In genomic region chr19:10562609-10563008, GRCh38 we compare ENCODE assay signal across 16 cellular contexts. TPM values are rescaled to one million over a fixed set of nuclear protein-coding genes. Genes with fewer than 3 reads are reported as not detected.
DNase-seq lines count a peak whose midpoint lies in the region; ATAC-seq, FAIRE-seq and TF ChIP-seq lines count a peak whose summit lies in the region.
"Had no signal": no experiment of that assay in that cellular context is flagged by ENCODE, and none has a peak within 500 bp of the region (broad histone marks: within the 10 kb centered on the region; RNA-seq: fewer than 3 reads in every experiment).

No MANE protein-coding gene starts in this region.

- RAD21 ChIA-PET in HCT116 (lab: Charles Lee; ENCODE audit: low non-redundant PET in 1 of 2, low total read pairs in 2 of 2, uncharacterized antibody in 2 of 2, unreplicated experiment in 2 of 2), result no interaction called here

- ATAC-seq in HCT116, result no peak
- no peak for ATAC-seq in K562

- peaks cover 3% of the 10 kb centered on the region for H3K9me1 ChIP-seq in K562 (ENCODE audit: control insufficient read depth, insufficient read depth, low read length)

- no peak for TF ChIP-seq EP300 in K562 (IDR thresholded peaks at IDR 0.05; ENCODE audit: low read length)

- no peak overlapping the region; a peak in 2 of 22 replicates for H3K4me2 ChIP-seq in BLaER1 treated with 17β-estradiol and CSF1 and Interleukin-3, amounts not matched to agents 10 nM and 100 nM
- no peak overlapping the region for H3K4me2 ChIP-seq in HCT116 (ENCODE audit: low read length)
- H3K4me2 ChIP-seq in K562 (ENCODE audit: insufficient read depth, low read length), result no peak overlapping the region
- H3K4me2 ChIP-seq: KMS-11, PC-9 had no signal

- no peak overlapping the region for H2AFZ ChIP-seq in HCT116 (ENCODE audit: low read depth, low read length, poor library complexity, severe bottlenecking)
- no peak overlapping the region for H2AFZ ChIP-seq in K562 (ENCODE audit: low read depth, low read length)
- H2AFZ ChIP-seq: PC-9 had no signal

- H3K4me3 ChIP-seq in BLaER1 treated with 17β-estradiol and CSF1 and Interleukin-3, amounts not matched to agents 10 nM and 100 nM, result no peak overlapping the region
- H3K4me3 ChIP-seq in HCT116 (replicated peaks in 1 of 2; ENCODE audit: low read depth in 1 of 2, low read length in 2 of 2), result no peak overlapping the region
- no peak overlapping the region for H3K4me3 ChIP-seq in K562
- H3K4me3 ChIP-seq: PC-9, SJSA1 had no signal

- POLR2A ChIA-PET in HCT116 (lab: Charles Lee) (no interaction called here), K562 (lab: Yijun Ruan, JAX) (interaction anchor here (1.5 to 2.9 kb wide), 2 partner anchors 9 to 10 kb away, joined by 4 to 10 read pairs; no protein-coding TSS in a partner anchor)

- BruUV-seq in HCT116 (replicated peaks; lab: Mats Ljungman, UMichigan), result TSS peak; percentile 26
- BruUV-seq in K562 (replicated peaks; lab: Mats Ljungman, UMichigan), result TSS peak; percentile 24

- no peaks in the 10 kb centered on the region for H3K9me2 ChIP-seq in HCT116 (ENCODE audit: insufficient read depth)

- peaks cover 46 to 80% (median 67%) of the 10 kb centered on the region in 11 experiments for H3K36me3 ChIP-seq in BLaER1 treated with 17β-estradiol and CSF1 and Interleukin-3, amounts not matched to agents 10 nM and 100 nM
- H3K36me3 ChIP-seq in HCT116 (ENCODE audit: control insufficient read depth in 1 of 2, insufficient read depth in 2 of 2, low read length in 2 of 2) (peaks cover 15 to 40% of the 10 kb centered on the region in 2 experiments; a peak in 3 of 4 replicates), K562 (ENCODE audit: control insufficient read depth, insufficient read depth, low read length) (peaks cover 58% of the 10 kb centered on the region; the same call in 2 of the 3 replicates)

- TF ChIP-seq POLR2A in HCT116 (IDR thresholded peaks at IDR 0.05; ENCODE audit: borderline replicate concordance, extremely low read depth, insufficient read depth, insufficient read length) (no peak), K562 (conservative IDR thresholded peaks at IDR 0.05) (no peak)

- peaks cover 28% of the 10 kb centered on the region for H3K79me2 ChIP-seq in HCT116 (ENCODE audit: insufficient read depth, low read length)
- peaks cover 22% of the 10 kb centered on the region for H3K79me2 ChIP-seq in K562 (ENCODE audit: control insufficient read depth, insufficient read depth, low read length)

- no peaks in the 10 kb centered on the region for H3K27me3 ChIP-seq in BLaER1 treated with 17β-estradiol and CSF1 and Interleukin-3, amounts not matched to agents 10 nM and 100 nM
- H3K27me3 ChIP-seq in HCT116 (ENCODE audit: insufficient read depth, low read length) (no peaks in the 10 kb centered on the region), K562 (ENCODE audit: control insufficient read depth in 2 of 2, insufficient read depth in 2 of 2, low read length in 2 of 2) (no peaks in the 10 kb centered on the region)
- H3K27me3 ChIP-seq: SJSA1 had no signal

- TF ChIP-seq CTCF in HCT116 (IDR thresholded peaks at IDR 0.05 in 2 of 3, conservative IDR thresholded peaks at IDR 0.05 in 1 of 3; ENCODE audit: borderline replicate concordance in 1 of 3, insufficient read depth in 1 of 3, low read depth in 2 of 3, low read length in 2 of 3) (no peak), K562 (IDR thresholded peaks at IDR 0.05 in 2 of 3, conservative IDR thresholded peaks at IDR 0.05 in 1 of 3; ENCODE audit: insufficient read depth in 2 of 3, low read depth in 1 of 3, low read length in 3 of 3) (no peak)

- no peak for DNase-seq in HCT116 (ENCODE audit: low read depth, low spot score)
- no peak for DNase-seq in K562 (ENCODE audit: extremely low read depth in 1 of 4, low spot score in 3 of 4)
- DNase-seq in superior temporal gyrus (ENCODE audit: extremely low spot score), result no peak
- no peak for DNase-seq in stimulated activated CD4-positive, alpha-beta T cell treated with anti-CD3 and anti-CD28 coated beads, Interleukin-2, amount 100 ng/mL, for 24 hours
- DNase-seq: ACHN, DMS79, HFFc6, NCI-H1417, NCI-H187, NCI-H2107, NCI-H2227 treated with DMSO at 0.1 percent for 48 hours, NCI-H510A treated with DMSO at 0.1 percent for 48 hours, PC-9 had no signal

- H3K4me1 ChIP-seq in BLaER1 treated with 17β-estradiol and CSF1 and Interleukin-3, amounts not matched to agents 10 nM and 100 nM, result peaks cover 24 to 44% (median 34%) of the 10 kb centered on the region in 10 experiments
- H3K4me1 ChIP-seq in HCT116 (ENCODE audit: control insufficient read depth in 1 of 2, insufficient read depth in 2 of 2, low read length in 2 of 2), result peaks cover 19 to 24% of the 10 kb centered on the region in 2 experiments
- peaks cover 19 to 29% of the 10 kb centered on the region in 2 experiments for H3K4me1 ChIP-seq in K562 (replicated peaks in 1 of 2; ENCODE audit: control insufficient read depth in 2 of 2, insufficient read depth in 2 of 2, low read length in 2 of 2)

- intact Hi-C loops in HCT116 (cut with micrococcal nuclease) (no loop called here), K562 (cut with micrococcal nuclease) (no loop called here)

- H3K9ac ChIP-seq in BLaER1 treated with 17β-estradiol and CSF1 and Interleukin-3, amounts not matched to agents 10 nM and 100 nM, result peak overlapping the region in 7 of 11 experiments; percentile 1 to 47 (median 25); a peak in 6 of 22 replicates
- H3K9ac ChIP-seq in HCT116 (ENCODE audit: low read length) (no peak overlapping the region), K562 (ENCODE audit: insufficient read depth in 1 of 2, low read depth in 2 of 2, low read length in 2 of 2) (peak overlapping the region in 1 of 2 experiments; percentile 33; a peak in 1 of 4 replicates)
- H3K9ac ChIP-seq: KMS-11 had no signal

- TF ChIP-seq RAD21 in HCT116 (IDR thresholded peaks at IDR 0.05; ENCODE audit: low read depth) (no peak), K562 (CRISPR knock-in tag; conservative IDR thresholded peaks at IDR 0.05 in 1 of 2, IDR thresholded peaks at IDR 0.05 in 1 of 2) (no peak)

- WGBS in K562 (ENCODE audit: insufficient coverage, low coverage, missing lambda C conversion rate), result 100% methylated on average over 4 of the region's 5 CpGs

- CTCF ChIA-PET in HCT116 (lab: Charles Lee) (no interaction called here), K562 (lab: Yijun Ruan, JAX; ENCODE audit: low intra/inter-chr PET ratio) (no interaction called here)

- no peak for FAIRE-seq in K562 (lab: Jason Lieb, UNC)

- in situ Hi-C loops in K562 (cut with MboI), result no loop called here

- H4K20me1 ChIP-seq in BLaER1 treated with 17β-estradiol and CSF1 and Interleukin-3, amounts not matched to agents 10 nM and 100 nM, result peaks cover 0 to 56% (median 15%) of the 10 kb centered on the region in 11 experiments; a peak in 10 of 22 replicates
- H4K20me1 ChIP-seq in HCT116 (ENCODE audit: insufficient read depth) (no peaks in the 10 kb centered on the region), K562 (replicated peaks; ENCODE audit: control insufficient read depth, insufficient read depth, low read length) (no peaks in the 10 kb centered on the region; the same call in 1 of the 2 replicates)

- H3K9me3 ChIP-seq in BLaER1 treated with 17β-estradiol and CSF1 and Interleukin-3, amounts not matched to agents 10 nM and 100 nM (replicated peaks in 1 of 11), result no peaks in the 10 kb centered on the region
- no peaks in the 10 kb centered on the region for H3K9me3 ChIP-seq in HCT116 (ENCODE audit: control insufficient read depth in 1 of 2, insufficient read depth in 1 of 2, low read depth in 1 of 2, low read length in 2 of 2)
- H3K9me3 ChIP-seq in K562 (replicated peaks; ENCODE audit: control insufficient read depth, insufficient read depth, low read depth, low read length), result no peaks in the 10 kb centered on the region
- H3K9me3 ChIP-seq: SJSA1 had no signal

- peak overlapping the region in 4 of 11 experiments; percentile 2 to 32 (median 24); a peak in 3 of 22 replicates for H3K27ac ChIP-seq in BLaER1 treated with 17β-estradiol and CSF1 and Interleukin-3, amounts not matched to agents 10 nM and 100 nM
- H3K27ac ChIP-seq in HCT116 (ENCODE audit: low read depth, low read length) (no peak overlapping the region), K562 (ENCODE audit: extremely low read depth, low read depth, low read length) (no peak overlapping the region)
- H3K27ac ChIP-seq: KMS-11, PC-9, SJSA1 had no signal

RNA-seq across cellular contexts. Expression of gene KRI1, which starts 3.2 kb away (rescaled TPM):
- total RNA-seq in HCT116 (2021; ENCODE audit: unreplicated experiment), result 44.0 TPM
- polyA plus RNA-seq in HCT116 (2012), result 27.5 and 32.5 TPM in 2 replicates
- 85.4 and 105 TPM in 2 replicates for total RNA-seq in K562 (2011; cell fraction: chromatin; rRNA removed; ENCODE audit: low replicate concordance)
- total RNA-seq in K562 (2011; cell fraction: nucleolus; rRNA removed), result 60.1 and 62.2 TPM in 2 replicates
- 49.0 and 54.8 TPM in 2 replicates for total RNA-seq in K562 (2011; cell fraction: nucleoplasm; rRNA removed)
- total RNA-seq in K562 (2014; rRNA removed), result 44.6 and 50.3 TPM in 2 replicates
- total RNA-seq in K562 (2014; rRNA removed; fragmentation: Illumina TruSeq; extraction: Trizol), result 21.9 and 22.0 TPM in 2 replicates
- total RNA-seq in K562 (2015; rRNA removed; fragmentation: Illumina TruSeq; extraction: Trizol), result 24.7 and 25.0 TPM in 2 replicates
- total RNA-seq in K562 (2021), result 34.3 and 37.7 TPM in 2 replicates
- polyA plus RNA-seq in K562 (2011; rRNA removed), result 20.0 and 22.8 TPM in 2 replicates
- polyA plus RNA-seq in K562 (2011; cell fraction: cytosol; rRNA removed), result 10.8 and 17.6 TPM in 2 replicates
- 52.6 and 92.9 TPM in 2 replicates for polyA plus RNA-seq in K562 (2011; cell fraction: nucleus; rRNA removed)
- polyA plus RNA-seq in K562 (2012), result 34.7 and 40.9 TPM in 2 replicates
- polyA plus RNA-seq in K562 (2014; fragmentation: Illumina TruSeq; extraction: Trizol), result 35.2 and 37.7 TPM in 2 replicates
- polyA plus RNA-seq in K562 (2014; fragmentation: Nextera tagmentation; extraction: Ambion mirVana), result 1 to 10 TPM; 1.1 to 2.0 TPM
- 45.3 and 50.7 TPM in 2 replicates for polyA plus RNA-seq in K562 (2014; rRNA removed)
- polyA minus RNA-seq in K562 (2011; rRNA and poly(A)+ RNA removed), result 15.9 and 20.0 TPM in 2 replicates
- polyA minus RNA-seq in K562 (2011; cell fraction: cytosol; rRNA and poly(A)+ RNA removed), result 19.5 and 21.1 TPM in 2 replicates
- polyA minus RNA-seq in K562 (2011; cell fraction: nucleus; rRNA and poly(A)+ RNA removed), result 19.5 and 20.2 TPM in 2 replicates

RNA-seq across cellular contexts. Expression of gene CDKN2D, which starts 6.2 kb away (rescaled TPM):
- total RNA-seq in HCT116 (2021; ENCODE audit: unreplicated experiment) (13.8 TPM), K562 (2014; rRNA removed) (1.7 and 2.7 TPM in 2 replicates), K562 (2014; rRNA removed; fragmentation: Illumina TruSeq; extraction: Trizol) (1.7 and 2.4 TPM in 2 replicates), K562 (2015; rRNA removed; fragmentation: Illumina TruSeq; extraction: Trizol) (3.2 and 3.7 TPM in 2 replicates), K562 (2021) (4.1 and 4.7 TPM in 2 replicates)
- 33.3 and 33.5 TPM in 2 replicates for polyA plus RNA-seq in HCT116 (2012)
- 3.0 and 4.1 TPM in 2 replicates for total RNA-seq in K562 (2011; cell fraction: chromatin; rRNA removed; ENCODE audit: low replicate concordance)
- total RNA-seq in K562 (2011; cell fraction: nucleolus; rRNA removed), result 4.5 and 5.1 TPM in 2 replicates
- total RNA-seq in K562 (2011; cell fraction: nucleoplasm; rRNA removed), result 4.1 and 6.0 TPM in 2 replicates
- polyA plus RNA-seq in K562 (2011; rRNA removed) (5.7 and 6.6 TPM in 2 replicates), K562 (2014; fragmentation: Illumina TruSeq; extraction: Trizol) (3.7 and 4.0 TPM in 2 replicates), K562 (2014; fragmentation: Nextera tagmentation; extraction: Ambion mirVana) (1 to 10 TPM in 1 of 2 experiments, under 1 TPM in 1; 0.41 to 1.0 TPM), K562 (2014; rRNA removed) (6.7 and 8.2 TPM in 2 replicates)
- polyA plus RNA-seq in K562 (2011; cell fraction: cytosol; rRNA removed), result 9.6 and 11.2 TPM in 2 replicates
- polyA plus RNA-seq in K562 (2011; cell fraction: nucleus; rRNA removed), result 4.6 and 6.0 TPM in 2 replicates
- polyA plus RNA-seq in K562 (2012), result 4.6 and 12.8 TPM in 2 replicates
- 1.7 and 2.1 TPM in 2 replicates for polyA minus RNA-seq in K562 (2011; rRNA and poly(A)+ RNA removed)
- polyA minus RNA-seq in K562 (2011; cell fraction: cytosol; rRNA and poly(A)+ RNA removed), result 1.9 and 5.0 TPM in 2 replicates
- 1.1 and 1.2 TPM in 2 replicates for polyA minus RNA-seq in K562 (2011; cell fraction: nucleus; rRNA and poly(A)+ RNA removed)

RNA-seq across cellular contexts. Expression of gene ATG4D, which starts 18.9 kb away (rescaled TPM):
- total RNA-seq in HCT116 (2021; ENCODE audit: unreplicated experiment) (45.4 TPM), K562 (2014; rRNA removed) (37.2 and 41.3 TPM in 2 replicates), K562 (2014; rRNA removed; fragmentation: Illumina TruSeq; extraction: Trizol) (9.1 and 12.8 TPM in 2 replicates), K562 (2015; rRNA removed; fragmentation: Illumina TruSeq; extraction: Trizol) (22.9 and 26.8 TPM in 2 replicates), K562 (2021) (55.9 and 66.1 TPM in 2 replicates)
- polyA plus RNA-seq in HCT116 (2012), result 48.3 and 56.9 TPM in 2 replicates
- 20.6 and 77.4 TPM in 2 replicates for total RNA-seq in K562 (2011; cell fraction: chromatin; rRNA removed; ENCODE audit: low replicate concordance)
- total RNA-seq in K562 (2011; cell fraction: nucleolus; rRNA removed), result 91.2 and 95.1 TPM in 2 replicates
- total RNA-seq in K562 (2011; cell fraction: nucleoplasm; rRNA removed), result 39.5 and 45.9 TPM in 2 replicates
- polyA plus RNA-seq in K562 (2011; rRNA removed) (20.4 and 27.9 TPM in 2 replicates), K562 (2014; fragmentation: Illumina TruSeq; extraction: Trizol) (22.9 and 40.2 TPM in 2 replicates), K562 (2014; fragmentation: Nextera tagmentation; extraction: Ambion mirVana) (1 to 10 TPM in 1 of 2 experiments, under 1 TPM in 1; 0.51 to 1.7 TPM), K562 (2014; rRNA removed) (45.4 and 55.3 TPM in 2 replicates)
- 36.3 and 59.9 TPM in 2 replicates for polyA plus RNA-seq in K562 (2011; cell fraction: cytosol; rRNA removed)
- 75.3 and 124 TPM in 2 replicates for polyA plus RNA-seq in K562 (2011; cell fraction: nucleus; rRNA removed)
- polyA plus RNA-seq in K562 (2012), result 45.0 and 67.2 TPM in 2 replicates
- 7.4 and 12.6 TPM in 2 replicates for polyA minus RNA-seq in K562 (2011; rRNA and poly(A)+ RNA removed)
- 18.2 and 37.3 TPM in 2 replicates for polyA minus RNA-seq in K562 (2011; cell fraction: cytosol; rRNA and poly(A)+ RNA removed)
- 20.8 and 24.9 TPM in 2 replicates for polyA minus RNA-seq in K562 (2011; cell fraction: nucleus; rRNA and poly(A)+ RNA removed)

RNA-seq across cellular contexts. Expression of gene AP1M2, which starts 24.5 kb away (rescaled TPM):
- total RNA-seq in HCT116 (2021; ENCODE audit: unreplicated experiment) (111 TPM), K562 (2014; rRNA removed) (0.59 TPM in 1 of 2 replicates, not detected in the other), K562 (2014; rRNA removed; fragmentation: Illumina TruSeq; extraction: Trizol) (0.57 and 1.3 TPM in 2 replicates), K562 (2015; rRNA removed; fragmentation: Illumina TruSeq; extraction: Trizol) (0.15 TPM in 1 of 2 replicates, not detected in the other), K562 (2021) (0.33 and 0.40 TPM in 2 replicates)
- polyA plus RNA-seq in HCT116 (2012), result 145 and 167 TPM in 2 replicates
- total RNA-seq in K562 (2011; cell fraction: chromatin; rRNA removed; ENCODE audit: low replicate concordance), result not detected in 2 replicates
- total RNA-seq in K562 (2011; cell fraction: nucleolus; rRNA removed), result 1.2 TPM in 1 of 2 replicates, not detected in the other
- 1.1 and 1.7 TPM in 2 replicates for total RNA-seq in K562 (2011; cell fraction: nucleoplasm; rRNA removed)
- polyA plus RNA-seq in K562 (2011; rRNA removed) (0.39 and 0.50 TPM in 2 replicates), K562 (2014; fragmentation: Illumina TruSeq; extraction: Trizol) (0.68 TPM in 1 of 2 replicates, not detected in the other), K562 (2014; fragmentation: Nextera tagmentation; extraction: Ambion mirVana) (1 to 10 TPM; 1.1 to 1.4 TPM), K562 (2014; rRNA removed) (1.1 and 1.3 TPM in 2 replicates)
- polyA plus RNA-seq in K562 (2011; cell fraction: cytosol; rRNA removed), result 0.34 and 1.0 TPM in 2 replicates
- polyA plus RNA-seq in K562 (2011; cell fraction: nucleus; rRNA removed), result 0.24 and 0.41 TPM in 2 replicates
- polyA plus RNA-seq in K562 (2012), result 0.55 and 0.68 TPM in 2 replicates
- polyA minus RNA-seq in K562 (2011; rRNA and poly(A)+ RNA removed), result 0.11 TPM in 1 of 2 replicates, not detected in the other
- 0.95 and 2.2 TPM in 2 replicates for polyA minus RNA-seq in K562 (2011; cell fraction: cytosol; rRNA and poly(A)+ RNA removed)
- 0.78 TPM in 1 of 2 replicates, not detected in the other for polyA minus RNA-seq in K562 (2011; cell fraction: nucleus; rRNA and poly(A)+ RNA removed)

RNA-seq across cellular contexts. Expression of gene S1PR5, which starts 45.4 kb away (rescaled TPM):
- total RNA-seq in HCT116 (2021; ENCODE audit: unreplicated experiment), result 4.4 TPM
- 2.4 and 2.7 TPM in 2 replicates for polyA plus RNA-seq in HCT116 (2012)
- total RNA-seq in K562 (2011; cell fraction: chromatin; rRNA removed; ENCODE audit: low replicate concordance), result 0.48 and 1.0 TPM in 2 replicates
- total RNA-seq in K562 (2011; cell fraction: nucleolus; rRNA removed), result 0.92 and 1.0 TPM in 2 replicates
- 0.31 and 0.81 TPM in 2 replicates for total RNA-seq in K562 (2011; cell fraction: nucleoplasm; rRNA removed)
- total RNA-seq in K562 (2014; rRNA removed), result 0.18 and 0.37 TPM in 2 replicates
- total RNA-seq in K562 (2014; rRNA removed; fragmentation: Illumina TruSeq; extraction: Trizol), result 0.26 TPM in 1 of 2 replicates, not detected in the other
- total RNA-seq in K562 (2015; rRNA removed; fragmentation: Illumina TruSeq; extraction: Trizol), result 0.11 TPM in 1 of 2 replicates, not detected in the other
- 0.16 and 0.35 TPM in 2 replicates for total RNA-seq in K562 (2021)
- polyA plus RNA-seq in K562 (2011; rRNA removed), result 0.14 and 0.54 TPM in 2 replicates
- polyA plus RNA-seq in K562 (2011; cell fraction: cytosol; rRNA removed), result 0.19 and 1.3 TPM in 2 replicates
- polyA plus RNA-seq in K562 (2011; cell fraction: nucleus; rRNA removed), result 0.15 and 0.46 TPM in 2 replicates
- 0.12 and 0.25 TPM in 2 replicates for polyA plus RNA-seq in K562 (2012)
- polyA plus RNA-seq in K562 (2014; fragmentation: Illumina TruSeq; extraction: Trizol), result 0.17 TPM in 1 of 2 replicates, not detected in the other
- under 1 TPM in 1 of 2 experiments, not detected in 1; 0.03 TPM for polyA plus RNA-seq in K562 (2014; fragmentation: Nextera tagmentation; extraction: Ambion mirVana)
- 0.12 and 0.49 TPM in 2 replicates for polyA plus RNA-seq in K562 (2014; rRNA removed)
- 0.67 and 0.78 TPM in 2 replicates for polyA minus RNA-seq in K562 (2011; rRNA and poly(A)+ RNA removed)
- polyA minus RNA-seq in K562 (2011; cell fraction: cytosol; rRNA and poly(A)+ RNA removed), result not detected in 2 replicates
- polyA minus RNA-seq in K562 (2011; cell fraction: nucleus; rRNA and poly(A)+ RNA removed), result 0.27 and 0.44 TPM in 2 replicates
